In the genomic region with DNA sequence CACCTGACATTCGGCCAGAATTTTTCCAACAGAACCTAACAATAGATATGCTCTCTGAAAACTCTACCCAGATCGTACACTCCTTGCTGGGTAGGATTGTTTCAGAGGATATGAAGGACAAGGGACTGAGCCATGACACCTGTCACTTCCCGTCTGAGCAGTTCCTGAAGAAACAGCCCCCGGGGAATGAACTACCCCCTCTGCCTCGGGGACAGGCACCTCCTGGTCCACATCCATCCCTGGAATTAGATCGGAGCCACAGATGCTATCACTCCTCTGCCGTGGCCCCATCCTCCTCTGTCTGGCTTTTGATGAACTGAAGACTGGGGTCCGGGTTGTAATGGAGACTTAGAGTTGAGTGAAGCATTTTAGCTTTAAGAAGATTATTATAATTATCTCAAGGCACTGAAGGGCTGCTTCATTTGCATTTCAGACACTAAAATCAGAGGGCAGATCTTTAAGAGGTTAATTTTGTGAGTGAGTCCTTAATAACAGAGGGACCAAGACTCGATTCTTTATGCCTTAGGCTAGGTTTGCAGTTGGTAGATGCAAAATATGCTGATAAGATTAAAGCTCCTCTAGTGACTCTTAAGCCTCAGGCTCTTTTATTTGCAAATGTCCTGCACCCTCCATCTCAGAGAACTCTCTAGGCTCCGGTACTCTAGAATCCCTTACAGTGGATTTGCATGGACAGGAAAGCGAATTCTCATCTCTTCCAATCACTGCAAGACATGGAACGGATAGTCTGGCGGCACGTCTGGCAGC, we compare ENCODE assay signal across 25 cellular contexts.
DNase-seq lines count a peak whose midpoint lies in the region; ATAC-seq and TF ChIP-seq lines count a peak whose summit lies in the region.
"Had no signal": no experiment of that assay in that cellular context is flagged by ENCODE, and none has a peak within 500 bp of the region (broad histone marks: within the 10 kb centered on the region; RNA-seq: fewer than 3 reads in every experiment).

No MANE protein-coding gene starts in this region.

- DNase-seq in HAP-1 (ENCODE audit: low spot score in 2 of 2) (peak; percentile 32 to 78), NCI-H526 (lab: John Stamatoyannopoulos, UW) (peak; percentile 62 to 66), WTC11 (ENCODE audit: low spot score) (no peak), smooth muscle cell (lab: John Stamatoyannopoulos, UW; ENCODE audit: unreplicated experiment) (no peak), nephron progenitor cell (no peak), adrenal gland (no peak), midbrain (lab: John Stamatoyannopoulos, UW) (no peak)
- DNase-seq: AML-193; CD4-positive, alpha-beta T cell; DMS53; GDM1; H7; MV-4-11; NCI-H1105 treated with DMSO at 0.1 percent for 48 hours; NCI-H146; NCI-H1930; NCI-H2107; NCI-H446; PC-9; RPMI8226; SHP77 had no signal

- H3K4me3 ChIP-seq in HAP-1 (no peak overlapping the region), smooth muscle cell (no peak overlapping the region), adrenal gland (no peak overlapping the region)
- H3K4me3 ChIP-seq: A549; BLaER1 treated with 17β-estradiol and CSF1 and Interleukin-3, amounts not matched to agents 10 nM and 100 nM; GM12878; K562; PC-9 had no signal

- H3K27ac ChIP-seq in smooth muscle cell (ENCODE audit: low read depth) = peak overlapping the region; percentile 41
- no peak overlapping the region for H3K27ac ChIP-seq in adrenal gland
- H3K27ac ChIP-seq: A549, PC-9 had no signal

- peaks cover 30% of the 10 kb centered on the region for H3K4me1 Mint-ChIP-seq in WTC11
- H3K4me1 Mint-ChIP-seq in nephron progenitor cell = peaks cover 21% of the 10 kb centered on the region

- H3F3A ChIP-seq in smooth muscle cell (ENCODE audit: low read depth) = peaks cover 15% of the 10 kb centered on the region

- intact Hi-C loops in adrenal gland (cut with DNase I) = no loop called here

- H3K9me3 Mint-ChIP-seq in WTC11 (peaks cover 10% of the 10 kb centered on the region), nephron progenitor cell (peaks cover 24% of the 10 kb centered on the region)
- H3K9me3 Mint-ChIP-seq: CD4-positive, alpha-beta T cell had no signal

- H3K4me2 ChIP-seq in smooth muscle cell = no peak overlapping the region
- H3K4me2 ChIP-seq: A549, PC-9 had no signal

- peaks cover 4% of the 10 kb centered on the region; the same call in 1 of the 2 replicates for H3K36me3 Mint-ChIP-seq in WTC11
- H3K36me3 Mint-ChIP-seq in nephron progenitor cell (ENCODE audit: low read depth) = peaks cover 48% of the 10 kb centered on the region

- H3K9ac ChIP-seq in smooth muscle cell (ENCODE audit: low read depth) = no peak overlapping the region
- H3K9ac ChIP-seq: BLaER1 treated with 17β-estradiol and CSF1 and Interleukin-3, amounts not matched to agents 10 nM and 100 nM had no signal

- ATAC-seq in WTC11 = peak; percentile 46
- ATAC-seq: A549, GM12878, K562 had no signal

- H3K27me3 Mint-ChIP-seq in WTC11 (ENCODE audit: low read depth) = peaks cover 3% of the 10 kb centered on the region; the same call in 1 of the 2 replicates
- H3K27me3 Mint-ChIP-seq in nephron progenitor cell (ENCODE audit: low read depth, poor library complexity) = no peaks in the 10 kb centered on the region
- H3K27me3 Mint-ChIP-seq: CD4-positive, alpha-beta T cell had no signal

- H3K4me3 Mint-ChIP-seq in WTC11 = no peak overlapping the region
- no peak overlapping the region for H3K4me3 Mint-ChIP-seq in nephron progenitor cell
- H3K4me3 Mint-ChIP-seq: CD4-positive, alpha-beta T cell had no signal

- POLR2A ChIA-PET in WTC11 (lab: Charles Lee) = no interaction called here

- TF ChIP-seq POLR2A in adrenal gland (IDR thresholded peaks at IDR 0.05) = no peak

- TF ChIP-seq CTCF in WTC11 (IDR thresholded peaks at IDR 0.05) (no peak), smooth muscle cell (IDR thresholded peaks at IDR 0.05; ENCODE audit: borderline replicate concordance, insufficient read depth, poor library complexity, severe bottlenecking) (no peak), nephron progenitor cell (IDR thresholded peaks at IDR 0.05) (no peak), adrenal gland (IDR thresholded peaks at IDR 0.05) (no peak)

- H3K27me3 ChIP-seq in HAP-1 (ENCODE audit: low read depth) = no peaks in the 10 kb centered on the region; the same call in 1 of the 2 replicates
- H3K27me3 ChIP-seq in smooth muscle cell (ENCODE audit: low read depth) = no peaks in the 10 kb centered on the region
- H3K27me3 ChIP-seq in adrenal gland = no peaks in the 10 kb centered on the region
- H3K27me3 ChIP-seq: BLaER1 treated with 17β-estradiol and CSF1 and Interleukin-3, amounts not matched to agents 10 nM and 100 nM had no signal

- peaks cover 15% of the 10 kb centered on the region for H3K79me2 ChIP-seq in smooth muscle cell (ENCODE audit: low read depth)

- H3K27ac Mint-ChIP-seq in WTC11 (no peak overlapping the region), nephron progenitor cell (no peak overlapping the region)
- H3K27ac Mint-ChIP-seq: CD4-positive, alpha-beta T cell had no signal

- H3K36me3 ChIP-seq in HAP-1 (replicated peaks) (no peaks in the 10 kb centered on the region), smooth muscle cell (ENCODE audit: low read depth) (no peaks in the 10 kb centered on the region), adrenal gland (replicated peaks in 1 of 2) (no peaks in the 10 kb centered on the region)
- H3K36me3 ChIP-seq: BLaER1 treated with 17β-estradiol and CSF1 and Interleukin-3, amounts not matched to agents 10 nM and 100 nM had no signal

- in situ Hi-C loops in HAP-1 (cut with MboI; ENCODE audit: low sequenced_read_pairs) = no loop called here

- H3K4me1 ChIP-seq in HAP-1 (peaks cover 16% of the 10 kb centered on the region), smooth muscle cell (ENCODE audit: low read depth) (peaks cover 9% of the 10 kb centered on the region), adrenal gland (replicated peaks in 1 of 2) (no peaks in the 10 kb centered on the region)
- H3K4me1 ChIP-seq: A549 had no signal

- H3K9me3 ChIP-seq in HAP-1 (no peaks in the 10 kb centered on the region), smooth muscle cell (replicated peaks; ENCODE audit: low read depth) (no peaks in the 10 kb centered on the region), adrenal gland (replicated peaks in 1 of 3) (no peaks in the 10 kb centered on the region)
- H3K9me3 ChIP-seq: A549 had no signal

- no peak overlapping the region for H2AFZ ChIP-seq in smooth muscle cell (ENCODE audit: low read depth)
- H2AFZ ChIP-seq: PC-9 had no signal

- WGBS in smooth muscle cell (ENCODE audit: low lambda C conversion rate) = 53% methylated on average over 14 of the region's 14 CpGs
- 85 to 92% (median 89%) methylated on average over 14 of the region's 14 CpGs for WGBS in adrenal gland, 4 donors

- CTCF ChIA-PET in WTC11 (lab: Charles Lee) = interaction anchor here (1.0 to 1.1 kb wide), 2 partner anchors 24 to 28 kb away, joined by 3 to 4 read pairs; no protein-coding TSS in a partner anchor

- H4K20me1 ChIP-seq in smooth muscle cell (ENCODE audit: low read depth) = peaks cover 77% of the 10 kb centered on the region
- H4K20me1 ChIP-seq: BLaER1 treated with 17β-estradiol and CSF1 and Interleukin-3, amounts not matched to agents 10 nM and 100 nM had no signal

TF ChIP-seq in WTC11, 78 proteins besides CTCF, POLR2A, EP300 and RAD21 (continues in another document):
- TF ChIP-seq, protein P1, sequence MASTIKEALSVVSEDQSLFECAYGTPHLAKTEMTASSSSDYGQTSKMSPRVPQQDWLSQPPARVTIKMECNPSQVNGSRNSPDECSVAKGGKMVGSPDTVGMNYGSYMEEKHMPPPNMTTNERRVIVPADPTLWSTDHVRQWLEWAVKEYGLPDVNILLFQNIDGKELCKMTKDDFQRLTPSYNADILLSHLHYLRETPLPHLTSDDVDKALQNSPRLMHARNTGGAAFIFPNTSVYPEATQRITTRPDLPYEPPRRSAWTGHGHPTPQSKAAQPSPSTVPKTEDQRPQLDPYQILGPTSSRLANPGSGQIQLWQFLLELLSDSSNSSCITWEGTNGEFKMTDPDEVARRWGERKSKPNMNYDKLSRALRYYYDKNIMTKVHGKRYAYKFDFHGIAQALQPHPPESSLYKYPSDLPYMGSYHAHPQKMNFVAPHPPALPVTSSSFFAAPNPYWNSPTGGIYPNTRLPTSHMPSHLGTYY (CRISPR knock-in tag; IDR thresholded peaks at IDR 0.05) = no peak
- TF ChIP-seq ETV6 (CRISPR knock-in tag; IDR thresholded peaks at IDR 0.05) = no peak
- TF ChIP-seq, protein P2, sequence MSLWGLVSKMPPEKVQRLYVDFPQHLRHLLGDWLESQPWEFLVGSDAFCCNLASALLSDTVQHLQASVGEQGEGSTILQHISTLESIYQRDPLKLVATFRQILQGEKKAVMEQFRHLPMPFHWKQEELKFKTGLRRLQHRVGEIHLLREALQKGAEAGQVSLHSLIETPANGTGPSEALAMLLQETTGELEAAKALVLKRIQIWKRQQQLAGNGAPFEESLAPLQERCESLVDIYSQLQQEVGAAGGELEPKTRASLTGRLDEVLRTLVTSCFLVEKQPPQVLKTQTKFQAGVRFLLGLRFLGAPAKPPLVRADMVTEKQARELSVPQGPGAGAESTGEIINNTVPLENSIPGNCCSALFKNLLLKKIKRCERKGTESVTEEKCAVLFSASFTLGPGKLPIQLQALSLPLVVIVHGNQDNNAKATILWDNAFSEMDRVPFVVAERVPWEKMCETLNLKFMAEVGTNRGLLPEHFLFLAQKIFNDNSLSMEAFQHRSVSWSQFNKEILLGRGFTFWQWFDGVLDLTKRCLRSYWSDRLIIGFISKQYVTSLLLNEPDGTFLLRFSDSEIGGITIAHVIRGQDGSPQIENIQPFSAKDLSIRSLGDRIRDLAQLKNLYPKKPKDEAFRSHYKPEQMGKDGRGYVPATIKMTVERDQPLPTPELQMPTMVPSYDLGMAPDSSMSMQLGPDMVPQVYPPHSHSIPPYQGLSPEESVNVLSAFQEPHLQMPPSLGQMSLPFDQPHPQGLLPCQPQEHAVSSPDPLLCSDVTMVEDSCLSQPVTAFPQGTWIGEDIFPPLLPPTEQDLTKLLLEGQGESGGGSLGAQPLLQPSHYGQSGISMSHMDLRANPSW (CRISPR knock-in tag; conservative IDR thresholded peaks at IDR 0.05; ENCODE audit: low read depth) = no peak
- TF ChIP-seq, protein P3, sequence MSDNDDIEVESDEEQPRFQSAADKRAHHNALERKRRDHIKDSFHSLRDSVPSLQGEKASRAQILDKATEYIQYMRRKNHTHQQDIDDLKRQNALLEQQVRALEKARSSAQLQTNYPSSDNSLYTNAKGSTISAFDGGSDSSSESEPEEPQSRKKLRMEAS (CRISPR knock-in tag; IDR thresholded peaks at IDR 0.05) = no peak
- TF ChIP-seq MYBL2 (CRISPR knock-in tag; IDR thresholded peaks at IDR 0.05) = no peak
- TF ChIP-seq, protein P4, sequence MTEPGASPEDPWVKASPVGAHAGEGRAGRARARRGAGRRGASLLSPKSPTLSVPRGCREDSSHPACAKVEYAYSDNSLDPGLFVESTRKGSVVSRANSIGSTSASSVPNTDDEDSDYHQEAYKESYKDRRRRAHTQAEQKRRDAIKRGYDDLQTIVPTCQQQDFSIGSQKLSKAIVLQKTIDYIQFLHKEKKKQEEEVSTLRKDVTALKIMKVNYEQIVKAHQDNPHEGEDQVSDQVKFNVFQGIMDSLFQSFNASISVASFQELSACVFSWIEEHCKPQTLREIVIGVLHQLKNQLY (CRISPR knock-in tag; IDR thresholded peaks at IDR 0.05) = no peak
- TF ChIP-seq SMAD3 (CRISPR knock-in tag; IDR thresholded peaks at IDR 0.05; ENCODE audit: borderline replicate concordance) = no peak
- TF ChIP-seq JAZF1 (CRISPR knock-in tag; IDR thresholded peaks at IDR 0.05) = no peak

Comparison
In these comparisons a context has a peak if more than half of its experiments do, and no peak if none do; other contexts are left out.
1. DNase-seq: peak in HAP-1 (2 of 2) and NCI-H526 (2 of 2); none in WTC11 (single experiment), smooth muscle cell (single experiment), nephron progenitor cell (single experiment), adrenal gland (0 of 7) and midbrain (single experiment).